Comparison of ENCODE assay signal across 1 cellular context in genomic region chr3:170865209-170866094, GRCh38.
A peak's percentile ranks its signal among the peaks of the same experiment; 100 is the strongest.
TF ChIP-seq lines count a peak whose summit lies in the region.

No MANE protein-coding gene starts in this region.

TF ChIP-seq in WTC11, 78 proteins besides CTCF, POLR2A, EP300 and RAD21 (continued from another document):
- TF ChIP-seq ZNF425 (CRISPR knock-in tag; conservative IDR thresholded peaks at IDR 0.05) (peak; percentile 69), SMAD3 (CRISPR knock-in tag; IDR thresholded peaks at IDR 0.05; ENCODE audit: borderline replicate concordance) (no peak), ERG (CRISPR knock-in tag; IDR thresholded peaks at IDR 0.05) (peak; percentile 78), RORB (CRISPR knock-in tag; IDR thresholded peaks at IDR 0.05) (no peak), CREB1 (CRISPR knock-in tag; IDR thresholded peaks at IDR 0.05) (peak; percentile 48; the same call in 1 of the 2 replicates), AR (CRISPR knock-in tag; IDR thresholded peaks at IDR 0.05) (peak; percentile 89), ZNF232 (CRISPR knock-in tag; IDR thresholded peaks at IDR 0.05) (no peak), USF2 (CRISPR knock-in tag; IDR thresholded peaks at IDR 0.05) (no peak), ESRRA (CRISPR knock-in tag; IDR thresholded peaks at IDR 0.05; ENCODE audit: borderline replicate concordance) (no peak), MXD4 (CRISPR knock-in tag; IDR thresholded peaks at IDR 0.05; ENCODE audit: borderline replicate concordance) (no peak), KAT7 (CRISPR knock-in tag; IDR thresholded peaks at IDR 0.05; ENCODE audit: borderline replicate concordance) (no peak), ZNF281 (CRISPR knock-in tag; IDR thresholded peaks at IDR 0.05) (0 out of 2 replicates have a peak, but pooled peaks have one; percentile 31), ZMAT4 (CRISPR knock-in tag; IDR thresholded peaks at IDR 0.05) (no peak), ZBTB21 (CRISPR knock-in tag; IDR thresholded peaks at IDR 0.05; ENCODE audit: borderline replicate concordance) (no peak), IRF2 (CRISPR knock-in tag; IDR thresholded peaks at IDR 0.05; ENCODE audit: borderline replicate concordance, low read depth) (no peak), EMX1 (CRISPR knock-in tag; IDR thresholded peaks at IDR 0.05) (0 out of 2 replicates have a peak, but pooled peaks have one; percentile 16), ZNF416 (CRISPR knock-in tag; IDR thresholded peaks at IDR 0.05) (peak; percentile 76), ZNF671 (CRISPR knock-in tag; IDR thresholded peaks at IDR 0.05) (peak; percentile 77), JAZF1 (CRISPR knock-in tag; IDR thresholded peaks at IDR 0.05) (no peak)
- TF ChIP-seq, protein P1, sequence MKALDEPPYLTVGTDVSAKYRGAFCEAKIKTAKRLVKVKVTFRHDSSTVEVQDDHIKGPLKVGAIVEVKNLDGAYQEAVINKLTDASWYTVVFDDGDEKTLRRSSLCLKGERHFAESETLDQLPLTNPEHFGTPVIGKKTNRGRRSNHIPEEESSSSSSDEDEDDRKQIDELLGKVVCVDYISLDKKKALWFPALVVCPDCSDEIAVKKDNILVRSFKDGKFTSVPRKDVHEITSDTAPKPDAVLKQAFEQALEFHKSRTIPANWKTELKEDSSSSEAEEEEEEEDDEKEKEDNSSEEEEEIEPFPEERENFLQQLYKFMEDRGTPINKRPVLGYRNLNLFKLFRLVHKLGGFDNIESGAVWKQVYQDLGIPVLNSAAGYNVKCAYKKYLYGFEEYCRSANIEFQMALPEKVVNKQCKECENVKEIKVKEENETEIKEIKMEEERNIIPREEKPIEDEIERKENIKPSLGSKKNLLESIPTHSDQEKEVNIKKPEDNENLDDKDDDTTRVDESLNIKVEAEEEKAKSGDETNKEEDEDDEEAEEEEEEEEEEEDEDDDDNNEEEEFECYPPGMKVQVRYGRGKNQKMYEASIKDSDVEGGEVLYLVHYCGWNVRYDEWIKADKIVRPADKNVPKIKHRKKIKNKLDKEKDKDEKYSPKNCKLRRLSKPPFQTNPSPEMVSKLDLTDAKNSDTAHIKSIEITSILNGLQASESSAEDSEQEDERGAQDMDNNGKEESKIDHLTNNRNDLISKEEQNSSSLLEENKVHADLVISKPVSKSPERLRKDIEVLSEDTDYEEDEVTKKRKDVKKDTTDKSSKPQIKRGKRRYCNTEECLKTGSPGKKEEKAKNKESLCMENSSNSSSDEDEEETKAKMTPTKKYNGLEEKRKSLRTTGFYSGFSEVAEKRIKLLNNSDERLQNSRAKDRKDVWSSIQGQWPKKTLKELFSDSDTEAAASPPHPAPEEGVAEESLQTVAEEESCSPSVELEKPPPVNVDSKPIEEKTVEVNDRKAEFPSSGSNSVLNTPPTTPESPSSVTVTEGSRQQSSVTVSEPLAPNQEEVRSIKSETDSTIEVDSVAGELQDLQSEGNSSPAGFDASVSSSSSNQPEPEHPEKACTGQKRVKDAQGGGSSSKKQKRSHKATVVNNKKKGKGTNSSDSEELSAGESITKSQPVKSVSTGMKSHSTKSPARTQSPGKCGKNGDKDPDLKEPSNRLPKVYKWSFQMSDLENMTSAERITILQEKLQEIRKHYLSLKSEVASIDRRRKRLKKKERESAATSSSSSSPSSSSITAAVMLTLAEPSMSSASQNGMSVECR (CRISPR knock-in tag; IDR thresholded peaks at IDR 0.05; ENCODE audit: borderline replicate concordance), result no peak
- TF ChIP-seq, protein P2, sequence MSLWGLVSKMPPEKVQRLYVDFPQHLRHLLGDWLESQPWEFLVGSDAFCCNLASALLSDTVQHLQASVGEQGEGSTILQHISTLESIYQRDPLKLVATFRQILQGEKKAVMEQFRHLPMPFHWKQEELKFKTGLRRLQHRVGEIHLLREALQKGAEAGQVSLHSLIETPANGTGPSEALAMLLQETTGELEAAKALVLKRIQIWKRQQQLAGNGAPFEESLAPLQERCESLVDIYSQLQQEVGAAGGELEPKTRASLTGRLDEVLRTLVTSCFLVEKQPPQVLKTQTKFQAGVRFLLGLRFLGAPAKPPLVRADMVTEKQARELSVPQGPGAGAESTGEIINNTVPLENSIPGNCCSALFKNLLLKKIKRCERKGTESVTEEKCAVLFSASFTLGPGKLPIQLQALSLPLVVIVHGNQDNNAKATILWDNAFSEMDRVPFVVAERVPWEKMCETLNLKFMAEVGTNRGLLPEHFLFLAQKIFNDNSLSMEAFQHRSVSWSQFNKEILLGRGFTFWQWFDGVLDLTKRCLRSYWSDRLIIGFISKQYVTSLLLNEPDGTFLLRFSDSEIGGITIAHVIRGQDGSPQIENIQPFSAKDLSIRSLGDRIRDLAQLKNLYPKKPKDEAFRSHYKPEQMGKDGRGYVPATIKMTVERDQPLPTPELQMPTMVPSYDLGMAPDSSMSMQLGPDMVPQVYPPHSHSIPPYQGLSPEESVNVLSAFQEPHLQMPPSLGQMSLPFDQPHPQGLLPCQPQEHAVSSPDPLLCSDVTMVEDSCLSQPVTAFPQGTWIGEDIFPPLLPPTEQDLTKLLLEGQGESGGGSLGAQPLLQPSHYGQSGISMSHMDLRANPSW (CRISPR knock-in tag; conservative IDR thresholded peaks at IDR 0.05; ENCODE audit: low read depth), result no peak
